In the genomic region with DNA sequence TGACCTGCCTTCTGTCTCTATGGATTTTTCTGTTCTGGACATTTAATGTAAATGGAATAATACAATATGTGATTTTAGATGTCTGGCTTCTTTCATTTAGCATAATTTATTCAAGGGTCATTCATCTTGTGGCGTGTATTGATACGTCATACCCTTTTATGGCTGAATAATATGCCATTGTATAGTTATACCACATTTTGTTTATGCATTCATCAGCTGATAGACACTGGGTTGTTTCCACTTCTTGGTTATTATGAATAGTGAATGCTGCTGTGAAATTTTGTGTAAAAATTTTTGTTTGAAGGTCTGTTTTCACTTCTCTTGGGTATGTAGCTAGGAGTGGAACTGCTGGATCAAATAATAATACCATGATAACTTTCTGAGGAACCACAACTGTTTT, we compare ENCODE assay signal across 9 cellular contexts.
"Had no signal": no experiment of that assay in that cellular context is flagged by ENCODE, and none has a peak within 500 bp of the region (broad histone marks: within the 10 kb centered on the region; RNA-seq: fewer than 3 reads in every experiment).

No MANE protein-coding gene starts in this region.

- ATAC-seq: HCT116, HepG2 had no signal

- H3K27ac Mint-ChIP-seq: HFFc6, IgD-negative memory B cell had no signal

- H3K36me3 ChIP-seq: HAP-1 had no signal

- DNase-seq: GM23248, GOT3, H7, HFFc6, KBM-7 had no signal

- H3K9me3 Mint-ChIP-seq: HFFc6, IgD-negative memory B cell had no signal

- H3K9me3 ChIP-seq: HAP-1 had no signal

- H3K4me1 Mint-ChIP-seq: IgD-negative memory B cell had no signal

- H3K27me3 Mint-ChIP-seq: IgD-negative memory B cell had no signal

- H3K4me1 ChIP-seq: HAP-1 had no signal

- H3K4me3 ChIP-seq: GM23248, HAP-1 had no signal

- H3K4me3 Mint-ChIP-seq: HFFc6, IgD-negative memory B cell had no signal

- H3K36me3 Mint-ChIP-seq: IgD-negative memory B cell had no signal
